In the genomic region with DNA sequence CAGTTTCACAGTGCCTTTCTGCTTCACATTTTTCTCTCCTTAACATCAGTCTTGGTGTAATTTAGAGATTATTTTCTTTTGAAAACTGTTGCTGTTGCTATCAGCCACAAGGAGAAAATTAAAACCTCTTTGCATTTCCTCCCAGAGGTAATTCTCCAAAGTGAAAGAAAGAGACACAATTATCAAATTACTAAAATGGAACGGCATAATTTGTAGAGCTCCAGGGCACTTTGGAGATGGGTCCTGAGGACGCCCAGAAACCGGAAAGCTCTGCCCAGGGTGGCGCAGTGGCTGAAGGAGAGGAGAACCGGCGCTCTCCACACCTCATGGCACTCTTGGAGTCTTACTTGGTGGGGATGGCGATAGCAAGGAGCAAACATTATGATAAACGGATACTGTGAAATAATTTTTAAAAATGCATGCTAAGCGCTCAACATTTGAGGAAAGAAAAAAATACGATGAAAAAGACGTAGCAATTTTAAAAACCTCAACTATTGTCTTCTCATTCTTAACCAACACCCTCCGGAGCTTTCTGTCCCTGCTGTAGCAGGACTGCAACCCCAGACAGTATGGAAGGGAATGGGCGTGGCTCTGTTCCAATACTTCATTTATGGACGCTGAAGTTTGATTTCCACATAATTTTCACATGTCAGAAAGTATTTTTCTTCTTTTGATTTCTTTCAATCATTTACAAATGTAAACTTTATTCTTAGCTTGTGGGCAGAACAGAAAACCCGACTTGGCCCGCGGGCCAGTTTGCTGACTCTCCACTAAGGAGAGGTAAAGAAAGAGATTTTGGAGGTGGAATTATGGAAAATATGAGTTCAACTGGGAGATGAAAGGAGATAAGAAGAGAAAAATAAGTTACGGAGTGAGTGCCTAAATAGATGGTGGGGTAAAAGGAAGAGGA, we compare ENCODE assay signal across 8 cellular contexts. TPM values are rescaled to one million over a fixed set of nuclear protein-coding genes. Genes with fewer than 3 reads are reported as not detected.
A peak's percentile ranks its signal among the peaks of the same experiment; 100 is the strongest.
DNase-seq lines count a peak whose midpoint lies in the region; ATAC-seq and TF ChIP-seq lines count a peak whose summit lies in the region.

No MANE protein-coding gene starts in this region.

- intact Hi-C loops in heart right ventricle (cut with DNase I) (no loop called here), sigmoid colon (cut with DNase I) (loop anchor here (1.0 kb wide), 1 partner anchor 12 kb away; no protein-coding TSS in a partner anchor)

- no peaks in the 10 kb centered on the region for H3K9me3 ChIP-seq in CD8-positive, alpha-beta memory T cell (ENCODE audit: low read length)
- no peaks in the 10 kb centered on the region for H3K9me3 ChIP-seq in Karpas-422 (ENCODE audit: low read length)
- no peaks in the 10 kb centered on the region for H3K9me3 ChIP-seq in heart right ventricle
- H3K9me3 ChIP-seq in sigmoid colon = no peaks in the 10 kb centered on the region

- peaks cover 40% of the 10 kb centered on the region for H3K4me1 ChIP-seq in CD8-positive, alpha-beta memory T cell (ENCODE audit: insufficient read depth, low read length)
- H3K4me1 ChIP-seq in Karpas-422 (ENCODE audit: low read length) (peaks cover 56% of the 10 kb centered on the region), heart right ventricle (peaks cover 0 to 70% (median 22%) of the 10 kb centered on the region in 9 donors), sigmoid colon (peaks cover 0 to 30% (median 27%) of the 10 kb centered on the region in 4 donors)

- H3K4me3 Mint-ChIP-seq in CD8-positive, alpha-beta memory T cell = peak overlapping the region; percentile 93 to 99 (median 96)
- peak overlapping the region; percentile 99 for H3K4me3 Mint-ChIP-seq in activated T-cell treated with anti-CD3 and anti-CD28 coated beads, Interleukin-2, amount 50 U/mL, for 4 hours

- H3K9me3 Mint-ChIP-seq in CD8-positive, alpha-beta memory T cell = no peaks in the 10 kb centered on the region
- no peaks in the 10 kb centered on the region for H3K9me3 Mint-ChIP-seq in activated T-cell treated with anti-CD3 and anti-CD28 coated beads, Interleukin-2, amount 50 U/mL, for 4 hours

- peaks cover 6% of the 10 kb centered on the region; the same call in 1 of the 2 replicates for H3K79me2 ChIP-seq in Karpas-422 (ENCODE audit: low read length)

- H3K27me3 Mint-ChIP-seq in CD8-positive, alpha-beta memory T cell = no peaks in the 10 kb centered on the region
- H3K27me3 Mint-ChIP-seq in activated T-cell treated with anti-CD3 and anti-CD28 coated beads, Interleukin-2, amount 50 U/mL, for 4 hours (ENCODE audit: low read depth) = no peaks in the 10 kb centered on the region

- 28 to 38% methylated on average over 18 of the region's 18 CpGs for WGBS in heart right ventricle, 2 donors
- 9 to 19% methylated on average over 18 of the region's 18 CpGs for WGBS in sigmoid colon, 2 donors

- no peaks in the 10 kb centered on the region for H3K27me3 ChIP-seq in CD8-positive, alpha-beta memory T cell (ENCODE audit: insufficient read depth, low read length, poor library complexity, severe bottlenecking)
- H3K27me3 ChIP-seq in Karpas-422 (ENCODE audit: low read length) (no peaks in the 10 kb centered on the region), heart right ventricle (no peaks in the 10 kb centered on the region), sigmoid colon (no peaks in the 10 kb centered on the region)

- 0 out of 2 replicates have a peak, but pooled peaks cover 5% of the 10 kb centered on the region for H3K9me2 ChIP-seq in Karpas-422 (replicated peaks; ENCODE audit: insufficient read depth, low read length)

- H3K27ac Mint-ChIP-seq in CD8-positive, alpha-beta memory T cell = peak overlapping the region; percentile 94 to 100 (median 98)

- peak in 1 of 5 donors; percentile 14 for DNase-seq in CD8-positive, alpha-beta memory T cell
- peak; percentile 46 for DNase-seq in Karpas-422
- DNase-seq in activated T-cell treated with anti-CD3 and anti-CD28 coated beads, Interleukin-2, amount 50 U/mL, for 4 hours = no peak
- DNase-seq in heart right ventricle = peak in 1 of 2 donors; percentile 16
- DNase-seq in sigmoid colon = no peak
- DNase-seq in pons (ENCODE audit: low spot score) = no peak
- no peak for DNase-seq in NCI-H774 (lab: John Stamatoyannopoulos, UW)
- DNase-seq in anterior cingulate cortex (lab: John Stamatoyannopoulos, UW) = no peak

- H3K9ac ChIP-seq in Karpas-422 (ENCODE audit: low read length) = peak overlapping the region; percentile 85

- H4K20me1 ChIP-seq in Karpas-422 (ENCODE audit: insufficient read depth, low read depth, low read length) = no peaks in the 10 kb centered on the region

- H3K36me3 ChIP-seq in CD8-positive, alpha-beta memory T cell (ENCODE audit: insufficient read depth, low read length) = peaks cover 27% of the 10 kb centered on the region
- H3K36me3 ChIP-seq in Karpas-422 (ENCODE audit: insufficient read depth, low read length) (peaks cover 14% of the 10 kb centered on the region), heart right ventricle (peaks cover 0 to 37% (median 16%) of the 10 kb centered on the region in 9 donors), sigmoid colon (peaks cover 0 to 30% (median 25%) of the 10 kb centered on the region in 4 donors)

- peak overlapping the region; percentile 79 for H3K27ac ChIP-seq in CD8-positive, alpha-beta memory T cell (ENCODE audit: low read depth, low read length)
- H3K27ac ChIP-seq in Karpas-422 (ENCODE audit: low read length) (peak overlapping the region; percentile 90), heart right ventricle (peak overlapping the region; percentile 83 to 98 (median 94)), sigmoid colon (peak overlapping the region; percentile 82 to 92 (median 89))

- TF ChIP-seq EP300 in sigmoid colon (IDR thresholded peaks at IDR 0.05) = no peak

- H3K4me2 ChIP-seq in Karpas-422 (ENCODE audit: low read depth, low read length, poor library complexity, severe bottlenecking) = peak overlapping the region; percentile 96

- POLR2A ChIA-PET in CD8-positive, alpha-beta memory T cell (lab: Charles Lee) = interaction anchor here (1.0 to 3.6 kb wide), 4 partner anchors 10 to 130 kb away, joined by 3 to 33 read pairs (median 4); no protein-coding TSS in a partner anchor

- no peak for TF ChIP-seq CTCF in heart right ventricle (IDR thresholded peaks at IDR 0.05)
- TF ChIP-seq CTCF in sigmoid colon (IDR thresholded peaks at IDR 0.05) = no peak

- H3K36me3 Mint-ChIP-seq in CD8-positive, alpha-beta memory T cell = peaks cover 10 to 50% (median 18%) of the 10 kb centered on the region in 3 donors
- peaks cover 22% of the 10 kb centered on the region for H3K36me3 Mint-ChIP-seq in activated T-cell treated with anti-CD3 and anti-CD28 coated beads, Interleukin-2, amount 50 U/mL, for 4 hours (ENCODE audit: insufficient read depth)

- CTCF ChIA-PET in CD8-positive, alpha-beta memory T cell (lab: Charles Lee) = interaction anchor here (0.8 to 4.4 kb wide), 11 partner anchors 11 to 424 kb away, joined by 3 to 50 read pairs (median 5); no protein-coding TSS in a partner anchor

- no peak for TF ChIP-seq POLR2A in sigmoid colon (IDR thresholded peaks at IDR 0.05)

- peak overlapping the region; percentile 76; the same call in 1 of the 2 replicates for H2AFZ ChIP-seq in Karpas-422 (ENCODE audit: low read length)

- peak overlapping the region; percentile 51 for H3K4me3 ChIP-seq in CD8-positive, alpha-beta memory T cell (ENCODE audit: low read length)
- H3K4me3 ChIP-seq in Karpas-422 (ENCODE audit: low read length) (peak overlapping the region; percentile 76), heart right ventricle (peak overlapping the region; percentile 51 to 82 (median 66)), sigmoid colon (peak overlapping the region; percentile 50 to 69 (median 60))

- H3K4me1 Mint-ChIP-seq in CD8-positive, alpha-beta memory T cell = peaks cover 40 to 56% (median 44%) of the 10 kb centered on the region in 3 donors
- H3K4me1 Mint-ChIP-seq in activated T-cell treated with anti-CD3 and anti-CD28 coated beads, Interleukin-2, amount 50 U/mL, for 4 hours (ENCODE audit: low read depth) = peaks cover 55% of the 10 kb centered on the region

- peak in 1 of 2 donors; percentile 18 for ATAC-seq in activated T-cell treated with anti-CD3 and anti-CD28 coated beads, Interleukin-2, amount 50 U/mL, for 4 hours
- ATAC-seq in heart right ventricle = peak in 5 of 8 donors; percentile 14 to 54 (median 35)

RNA-seq across cellular contexts. Expression of a gene that starts 1.1 kb away (rescaled TPM):
- 100 to 1,000 TPM; 257 to 262 TPM for total RNA-seq in CD8-positive, alpha-beta memory T cell
- polyA plus RNA-seq in CD8-positive, alpha-beta memory T cell = 554 TPM
- total RNA-seq in Karpas-422 (2014; rRNA removed; shearing (Covaris generic); ENCODE audit: low replicate concordance) = 68.5 and 155 TPM in 2 replicates
- 100 to 1,000 TPM in 2 of 3 donors, 10 to 100 TPM in 1; 89.0 to 139 (median 121) TPM for total RNA-seq in activated T-cell treated with anti-CD3 and anti-CD28 coated beads, Interleukin-2, amount 50 U/mL, for 4 hours
- total RNA-seq in heart right ventricle (100 to 1,000 TPM in 2 of 10 donors, 10 to 100 TPM in 8; 41.4 to 215 (median 51.6) TPM), sigmoid colon (100 to 1,000 TPM in 3 of 4 donors, 10 to 100 TPM in 1; 92.6 to 156 (median 109) TPM)
- polyA plus RNA-seq in heart right ventricle (100 to 1,000 TPM; 477 to 593 TPM), sigmoid colon (100 to 1,000 TPM; 371 to 633 (median 478) TPM)

RNA-seq across cellular contexts. Expression of a gene that starts 42.0 kb away (rescaled TPM):
- total RNA-seq in CD8-positive, alpha-beta memory T cell = 100 to 1,000 TPM; 263 to 279 TPM
- 1,167 TPM for polyA plus RNA-seq in CD8-positive, alpha-beta memory T cell
- total RNA-seq in Karpas-422 (2014; rRNA removed; shearing (Covaris generic); ENCODE audit: low replicate concordance) = 0.56 and 4.2 TPM in 2 replicates
- total RNA-seq in activated T-cell treated with anti-CD3 and anti-CD28 coated beads, Interleukin-2, amount 50 U/mL, for 4 hours = 100 to 1,000 TPM in 2 of 3 donors, 10 to 100 TPM in 1; 92.6 to 113 (median 106) TPM
- total RNA-seq in heart right ventricle (100 to 1,000 TPM in 9 of 10 donors, 10 to 100 TPM in 1; 71.3 to 519 (median 235) TPM), sigmoid colon (10 to 100 TPM; 20.2 to 57.9 (median 43.0) TPM)
- polyA plus RNA-seq in heart right ventricle (100 to 1,000 TPM; 319 to 412 TPM), sigmoid colon (1,000 to 10,000 TPM; 1,087 to 1,816 (median 1,723) TPM)

RNA-seq across cellular contexts. Expression of a gene that starts 53.2 kb away (rescaled TPM):
- total RNA-seq in CD8-positive, alpha-beta memory T cell = not detected
- not detected for polyA plus RNA-seq in CD8-positive, alpha-beta memory T cell
- not detected in 2 replicates for total RNA-seq in Karpas-422 (2014; rRNA removed; shearing (Covaris generic); ENCODE audit: low replicate concordance)
- not detected for total RNA-seq in activated T-cell treated with anti-CD3 and anti-CD28 coated beads, Interleukin-2, amount 50 U/mL, for 4 hours
- total RNA-seq in heart right ventricle (not detected), sigmoid colon (not detected)
- polyA plus RNA-seq in heart right ventricle (not detected), sigmoid colon (not detected)
